In the genomic region with DNA sequence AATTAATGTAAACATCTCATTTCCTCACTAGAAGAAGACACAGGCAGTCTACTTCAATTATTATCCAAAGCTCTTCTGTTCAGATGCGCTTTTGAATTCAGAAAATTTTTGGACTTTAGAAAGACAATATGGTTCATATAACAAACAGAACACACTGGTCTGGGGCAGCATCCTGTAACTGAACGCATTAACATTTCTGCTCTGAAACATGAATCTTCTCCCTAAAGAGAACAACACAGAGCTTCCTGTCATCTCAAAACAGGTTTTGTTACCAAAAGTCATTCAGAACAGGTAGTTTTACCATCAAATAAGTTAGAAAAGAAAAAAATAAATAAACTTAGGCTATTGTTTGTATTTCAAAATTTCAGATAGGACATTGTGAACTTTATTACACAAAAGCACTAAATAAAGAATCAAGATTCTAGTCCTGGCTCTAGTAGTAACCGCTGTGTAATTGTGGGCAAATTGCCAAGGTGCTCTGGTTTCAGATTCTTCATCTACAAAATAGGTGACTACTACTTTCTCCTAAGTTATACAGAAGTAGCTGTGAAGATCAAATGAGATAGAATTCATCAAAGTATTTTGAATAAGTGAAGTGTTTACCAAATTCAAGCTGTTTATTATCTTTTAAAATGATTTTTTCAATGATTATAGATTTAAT, we compare ENCODE assay signal across 10 cellular contexts.
A peak's percentile ranks its signal among the peaks of the same experiment; 100 is the strongest.
DNase-seq lines count a peak whose midpoint lies in the region; ATAC-seq and TF ChIP-seq lines count a peak whose summit lies in the region.
"Had no signal": no experiment of that assay in that cellular context is flagged by ENCODE, and none has a peak within 500 bp of the region (broad histone marks: within the 10 kb centered on the region; RNA-seq: fewer than 3 reads in every experiment).

No MANE protein-coding gene starts in this region.

- H3K36me3 Mint-ChIP-seq in CD8-positive, alpha-beta T cell: no peaks in the 10 kb centered on the region

- H3K36me3 ChIP-seq in CD8-positive, alpha-beta T cell (ENCODE audit: insufficient read depth, low read length): no peaks in the 10 kb centered on the region
- H3K36me3 ChIP-seq in body of pancreas (replicated peaks in 1 of 2; ENCODE audit: insufficient read depth in 1 of 2, low read depth in 2 of 2): no peaks in the 10 kb centered on the region

- H3K27ac Mint-ChIP-seq in CD8-positive, alpha-beta T cell: no peak overlapping the region

- H3K27me3 ChIP-seq in CD8-positive, alpha-beta T cell (ENCODE audit: insufficient read depth, low read length): no peaks in the 10 kb centered on the region
- H3K27me3 ChIP-seq in body of pancreas: no peaks in the 10 kb centered on the region

- WGBS in body of pancreas, 2 donors: 43 to 58% methylated on average over 3 of the region's 3 CpGs

- no peaks in the 10 kb centered on the region for H3K9me3 Mint-ChIP-seq in CD8-positive, alpha-beta T cell

- intact Hi-C loops in CD8-positive, alpha-beta T cell (cut with DNase I, micrococcal nuclease): no loop called here
- intact Hi-C loops in body of pancreas (cut with DNase I): no loop called here

- DNase-seq in CD8-positive, alpha-beta T cell: peak in 2 of 7 experiments; percentile 6 to 29
- peak; percentile 7 for DNase-seq in Daoy (ENCODE audit: low read depth)
- DNase-seq in body of pancreas: peak; percentile 27 to 49 (median 42)
- DNase-seq in left lobe of liver (ENCODE audit: low spot score): peak; percentile 54
- no peak for DNase-seq in stimulated activated CD4-positive, alpha-beta T cell treated with anti-CD3 and anti-CD28 coated beads, Interleukin-12 subunit alpha, Interleukin-12 subunit beta, amount 100 ng/mL, for 4 hours
- DNase-seq: activated effector memory CD4-positive, alpha-beta T cell treated with Interleukin-2 at 50 U/mL for 16 hours had no signal

- POLR2A ChIA-PET in CD8-positive, alpha-beta T cell (lab: Charles Lee): interaction anchor here (0.9 kb wide), 1 partner anchor 130 kb away, joined by 3 read pairs; no protein-coding TSS in a partner anchor

- H3K4me1 Mint-ChIP-seq in CD8-positive, alpha-beta T cell (ENCODE audit: low read depth): peaks cover 17% of the 10 kb centered on the region

- no peak for TF ChIP-seq CTCF in CD8-positive, alpha-beta T cell (IDR thresholded peaks at IDR 0.05)
- TF ChIP-seq CTCF in body of pancreas (IDR thresholded peaks at IDR 0.05): no peak

- ATAC-seq in CD8-positive, alpha-beta T cell: peak; percentile 27
- ATAC-seq in body of pancreas (no peak), left lobe of liver (peak; percentile 67), esophagus mucosa (no peak), HG03521 (IDR thresholded peaks at IDR 0.05; ENCODE audit: unreplicated experiment) (no peak), GM21825 (IDR thresholded peaks at IDR 0.05; ENCODE audit: unreplicated experiment) (no peak)

- TF ChIP-seq POLR2A in body of pancreas (IDR thresholded peaks at IDR 0.05): no peak

- CTCF ChIA-PET in CD8-positive, alpha-beta T cell (lab: Charles Lee): interaction anchor here (0.8 to 0.9 kb wide), 2 partner anchors 120 to 225 kb away, joined by 3 to 4 read pairs; no protein-coding TSS in a partner anchor

- no peaks in the 10 kb centered on the region for H3K27me3 Mint-ChIP-seq in CD8-positive, alpha-beta T cell (ENCODE audit: low read depth)

- no peaks in the 10 kb centered on the region for H3K9me3 ChIP-seq in CD8-positive, alpha-beta T cell (ENCODE audit: low read length)
- H3K9me3 ChIP-seq in body of pancreas: no peaks in the 10 kb centered on the region

- no peak overlapping the region for H3K4me3 Mint-ChIP-seq in CD8-positive, alpha-beta T cell
- H3K4me3 Mint-ChIP-seq: neural crest cell had no signal

- peaks cover 6% of the 10 kb centered on the region for H3K4me1 ChIP-seq in CD8-positive, alpha-beta T cell (ENCODE audit: insufficient read depth, low read length)
- H3K4me1 ChIP-seq in body of pancreas: no peaks in the 10 kb centered on the region

- no peak overlapping the region for H3K4me3 ChIP-seq in CD8-positive, alpha-beta T cell (ENCODE audit: low read depth, low read length)
- no peak overlapping the region for H3K4me3 ChIP-seq in body of pancreas

- no peak overlapping the region for H3K27ac ChIP-seq in CD8-positive, alpha-beta T cell (ENCODE audit: low read depth, low read length)
- H3K27ac ChIP-seq in body of pancreas: no peak overlapping the region

Comparison
In these comparisons a context has a peak if more than half of its experiments do, and no peak if none do; other contexts are left out.
1. ATAC-seq: peak in CD8-positive, alpha-beta T cell (single experiment) and left lobe of liver (single experiment); none in body of pancreas (single experiment), esophagus mucosa (single experiment), HG03521 (single experiment) and GM21825 (single experiment).